ENCODE assay signal across 1 cellular context in genomic region chr2:10410716-10411437, GRCh38.
TF ChIP-seq lines count a peak whose summit lies in the region.

No MANE protein-coding gene starts in this region.

TF ChIP-seq in GM12878, 131 proteins besides CTCF, POLR2A, EP300 and RAD21 (continues in another document):
- TF ChIP-seq HDAC2 (IDR thresholded peaks at IDR 0.05) (no peak), YBX1 (IDR thresholded peaks at IDR 0.05) (no peak), SMC3 (IDR thresholded peaks at IDR 0.05; ENCODE audit: borderline replicate concordance, low read length) (no peak), IRF3 (IDR thresholded peaks at IDR 0.05) (no peak), NFXL1 (IDR thresholded peaks at IDR 0.05; ENCODE audit: borderline replicate concordance) (no peak), NFYA (IDR thresholded peaks at IDR 0.05; ENCODE audit: borderline replicate concordance, low read depth, low read length) (no peak), E2F4 (IDR thresholded peaks at IDR 0.05; ENCODE audit: low read depth, low read length) (no peak), E2F8 (IDR thresholded peaks at IDR 0.05; ENCODE audit: low read depth, partially characterized antibody) (no peak), TCF7 (IDR thresholded peaks at IDR 0.05; ENCODE audit: borderline replicate concordance) (no peak), CUX1 (IDR thresholded peaks at IDR 0.05; ENCODE audit: insufficient replicate concordance, low read depth, low read length) (no peak), BHLHE40 (IDR thresholded peaks at IDR 0.05; ENCODE audit: borderline replicate concordance in 1 of 2, low read depth in 2 of 2, low read length in 1 of 2) (peak in 1 of 2 experiments; percentile 37; a peak in 1 of 4 replicates), CHD4 (IDR thresholded peaks at IDR 0.05) (no peak), PBX3 (IDR thresholded peaks at IDR 0.05; ENCODE audit: insufficient replicate concordance, low read depth, low read length) (no peak), RFX5 (IDR thresholded peaks at IDR 0.05; ENCODE audit: low read depth, low read length) (no peak), BCL11A (IDR thresholded peaks at IDR 0.05; ENCODE audit: low read depth, low read length) (no peak), HCFC1 (IDR thresholded peaks at IDR 0.05; ENCODE audit: low read length) (no peak), ESRRA (IDR thresholded peaks at IDR 0.05; ENCODE audit: low read length) (no peak), IRF4 (IDR thresholded peaks at IDR 0.05; ENCODE audit: low read depth, low read length) (no peak), ZNF384 (IDR thresholded peaks at IDR 0.05; ENCODE audit: borderline replicate concordance, low read depth, low read length) (no peak), NRF1 (conservative IDR thresholded peaks at IDR 0.05; ENCODE audit: low read depth, low read length) (no peak), NR2C1 (IDR thresholded peaks at IDR 0.05) (no peak), SUZ12 (IDR thresholded peaks at IDR 0.05; ENCODE audit: unreplicated experiment) (no peak), PKNOX1 (IDR thresholded peaks at IDR 0.05) (no peak), SMARCA5 (IDR thresholded peaks at IDR 0.05) (peak; percentile 48; the same call in 1 of the 2 replicates), ZNF687 (IDR thresholded peaks at IDR 0.05) (peak; percentile 10; the same call in 1 of the 2 replicates), ATF7 (IDR thresholded peaks at IDR 0.05; ENCODE audit: low read depth) (0 out of 2 replicates have a peak, but pooled peaks have one; percentile 3), PAX8 (IDR thresholded peaks at IDR 0.05) (no peak), ZBTB33 (IDR thresholded peaks at IDR 0.05) (no peak), MLLT1 (IDR thresholded peaks at IDR 0.05) (no peak), KAT2A (conservative IDR thresholded peaks at IDR 0.05; ENCODE audit: control insufficient read depth, low read depth, low read length) (no peak), ZNF207 (IDR thresholded peaks at IDR 0.05; ENCODE audit: borderline replicate concordance) (no peak), BMI1 (IDR thresholded peaks at IDR 0.05; ENCODE audit: borderline replicate concordance) (no peak)
